ENCODE assay signal across 20 cellular contexts in genomic region chr20:54454982-54455381, GRCh38. TPM values are rescaled to one million over a fixed set of nuclear protein-coding genes. Genes with fewer than 3 reads are reported as not detected.
"Had no signal": no experiment of that assay in that cellular context is flagged by ENCODE, and none has a peak within 500 bp of the region (broad histone marks: within the 10 kb centered on the region; RNA-seq: fewer than 3 reads in every experiment).

No MANE protein-coding gene starts in this region.

- DNase-seq: colonic mucosa; cortex of kidney; dermis blood vessel endothelial cell; dorsolateral prefrontal cortex; effector CD4-positive, alpha-beta T cell; effector CD8-positive, alpha-beta T cell; effector memory CD4-positive, alpha-beta T cell; effector memory CD8-positive, alpha-beta T cell; endodermal cell; erythroblast; esophagus squamous epithelium; foreskin fibroblast; foreskin keratinocyte; foreskin melanocyte; gastrocnemius medialis; glutamatergic neuron; head of caudate nucleus; heart left ventricle; heart right ventricle had no signal

RNA-seq across cellular contexts. Expression of gene DOK5, which starts 20.4 kb away (rescaled TPM):
- total RNA-seq: dermis microvascular lymphatic vessel endothelial cell, foreskin keratinocyte had no signal
